ENCODE assay signal across 19 cellular contexts in genomic region chr18:60060578-60060977, GRCh38.
DNase-seq lines count a peak whose midpoint lies in the region; ATAC-seq, FAIRE-seq and TF ChIP-seq lines count a peak whose summit lies in the region.
"Had no signal": no experiment of that assay in that cellular context is flagged by ENCODE, and none has a peak within 500 bp of the region (broad histone marks: within the 10 kb centered on the region; RNA-seq: fewer than 3 reads in every experiment).

No MANE protein-coding gene starts in this region.

- DNase-seq in ACHN (peak; percentile 50), HCEC 1CT (peak; percentile 30), astrocyte of the hippocampus (ENCODE audit: low read depth, low spot score) (peak; percentile 31), keratinocyte (ENCODE audit: low read depth, low spot score) (peak; percentile 73)
- DNase-seq in activated T-cell treated with anti-CD3 and anti-CD28 coated beads, Interleukin-2, amount 50 U/mL, for 48 hours = no peak
- no peak for DNase-seq in CD4-positive, alpha-beta T cell
- DNase-seq: Caco-2, IMR-90, Kasumi-1, NCI-H187 treated with DMSO at 0.1 percent for 48 hours, NCI-H2171, NCI-H446 treated with DMSO at 0.1 percent for 48 hours, NCI-H748 treated with DMSO at 0.1 percent for 48 hours, Peyer's patch, SIG-M5 had no signal

- no peaks in the 10 kb centered on the region for H3K9me3 Mint-ChIP-seq in CD4-positive, alpha-beta T cell

- no peak overlapping the region for H3K27ac ChIP-seq in keratinocyte (ENCODE audit: control insufficient read depth, insufficient read depth, low read length)
- no peak overlapping the region for H3K27ac ChIP-seq in CD4-positive, alpha-beta T cell (ENCODE audit: low read depth, low read length)
- H3K27ac ChIP-seq: Peyer's patch had no signal

- no peaks in the 10 kb centered on the region for H3K36me3 ChIP-seq in keratinocyte (ENCODE audit: control insufficient read depth in 2 of 2, extremely low read depth in 1 of 2, insufficient read depth in 2 of 2, low read length in 2 of 2)
- H3K36me3 ChIP-seq: Peyer's patch had no signal

- in situ Hi-C loops in ACHN (cut with HindIII; ENCODE audit: low pct_ligation_motif_present, low pct_unique_long_range_greater_than_20kb, low sequenced_read_pairs) = no loop called here

- no peaks in the 10 kb centered on the region for H3K4me1 Mint-ChIP-seq in CD4-positive, alpha-beta T cell (ENCODE audit: low read depth)
- H3K4me1 Mint-ChIP-seq: CD14-positive monocyte had no signal

- H3K9me3 ChIP-seq in keratinocyte (ENCODE audit: control insufficient read depth, low read depth, low read length) = no peaks in the 10 kb centered on the region
- H3K9me3 ChIP-seq in CD4-positive, alpha-beta T cell (ENCODE audit: control insufficient read depth, low read length) = no peaks in the 10 kb centered on the region
- H3K9me3 ChIP-seq: Caco-2, Peyer's patch had no signal

- POLR2A ChIA-PET in CD4-positive, alpha-beta T cell (lab: Charles Lee) = no interaction called here

- no peak for TF ChIP-seq CTCF in keratinocyte (optimal IDR thresholded peaks at IDR 0.05 in 1 of 3, IDR thresholded peaks at IDR 0.05 in 1 of 3, conservative IDR thresholded peaks at IDR 0.05 in 1 of 3; ENCODE audit: extremely low read depth in 1 of 3, insufficient read depth in 2 of 3, low read length in 3 of 3)
- TF ChIP-seq CTCF in CD4-positive, alpha-beta T cell (IDR thresholded peaks at IDR 0.05) = no peak

- dilution Hi-C loops in keratinocyte (cut with MboI; ENCODE audit: extremely low pct_ligation_motif_present, low sequenced_read_pairs) = no loop called here

- FAIRE-seq in keratinocyte (lab: Jason Lieb, UNC) = peak; percentile 20
- FAIRE-seq: H1 had no signal

- CTCF ChIA-PET in CD4-positive, alpha-beta T cell (lab: Charles Lee) = no interaction called here

- no peaks in the 10 kb centered on the region for H3K36me3 Mint-ChIP-seq in CD4-positive, alpha-beta T cell (ENCODE audit: low read depth)
- H3K36me3 Mint-ChIP-seq: CD14-positive monocyte had no signal

- H2AFZ ChIP-seq in keratinocyte (ENCODE audit: control insufficient read depth, low read length) = no peak overlapping the region

- H3K9me1 ChIP-seq in keratinocyte (ENCODE audit: control insufficient read depth, extremely low read depth, insufficient read depth, low read length) = no peaks in the 10 kb centered on the region

- H3K4me3 ChIP-seq in keratinocyte (ENCODE audit: control insufficient read depth in 2 of 3, extremely low read depth in 1 of 3, insufficient read depth in 2 of 3, low read depth in 1 of 3, low read length in 3 of 3) = no peak overlapping the region
- H3K4me3 ChIP-seq: Peyer's patch had no signal

- no peak overlapping the region for H3K27ac Mint-ChIP-seq in CD4-positive, alpha-beta T cell

- H3K79me2 ChIP-seq in keratinocyte (ENCODE audit: control insufficient read depth, insufficient read depth, low read length) = no peaks in the 10 kb centered on the region

- H3K4me3 Mint-ChIP-seq in CD4-positive, alpha-beta T cell = no peak overlapping the region
- H3K4me3 Mint-ChIP-seq: CD14-positive monocyte had no signal

- no peak overlapping the region for H3K9ac ChIP-seq in keratinocyte (ENCODE audit: control insufficient read depth, extremely low read depth, insufficient read depth, low read length)

- ATAC-seq in GM19023 (IDR thresholded peaks at IDR 0.05; ENCODE audit: unreplicated experiment) = no peak
- ATAC-seq in CD4-positive, alpha-beta T cell (ENCODE audit: poor library complexity) = no peak
- ATAC-seq in HG02840 (IDR thresholded peaks at IDR 0.05; ENCODE audit: low FRiP score, unreplicated experiment) = no peak

- no peaks in the 10 kb centered on the region for H3K27me3 ChIP-seq in keratinocyte (ENCODE audit: control insufficient read depth, extremely low read depth, insufficient read depth, low read length)
- H3K27me3 ChIP-seq in CD4-positive, alpha-beta T cell (ENCODE audit: control insufficient read depth, insufficient read depth, low read length) = no peaks in the 10 kb centered on the region
- H3K27me3 ChIP-seq: Peyer's patch had no signal

- intact Hi-C loops in CD4-positive, alpha-beta T cell (cut with DNase I, micrococcal nuclease) = no loop called here

- H3K27me3 Mint-ChIP-seq in CD4-positive, alpha-beta T cell = peaks cover 6% of the 10 kb centered on the region

- no peaks in the 10 kb centered on the region for H4K20me1 ChIP-seq in keratinocyte (ENCODE audit: control insufficient read depth, extremely low read depth, insufficient read depth, low read length)

- H3K4me1 ChIP-seq in keratinocyte (ENCODE audit: control insufficient read depth, extremely low read depth, insufficient read depth, low read length) = peaks cover 23% of the 10 kb centered on the region
- H3K4me1 ChIP-seq: Caco-2, Peyer's patch had no signal

- no peak overlapping the region for H3K4me2 ChIP-seq in keratinocyte (ENCODE audit: control insufficient read depth, extremely low read depth, insufficient read depth, low read depth, low read length)

Comparison
In these comparisons a context has a peak if more than half of its experiments do, and no peak if none do; other contexts are left out.
1. DNase-seq: peak in ACHN (single experiment), HCEC 1CT (single experiment), astrocyte of the hippocampus (single experiment) and keratinocyte (single experiment); none in activated T-cell treated with anti-CD3 and anti-CD28 coated beads, Interleukin-2, amount 50 U/mL, for 48 hours (0 of 2) and CD4-positive, alpha-beta T cell (0 of 10).